1 cellular context compared by ENCODE assay signal in the genomic region with DNA sequence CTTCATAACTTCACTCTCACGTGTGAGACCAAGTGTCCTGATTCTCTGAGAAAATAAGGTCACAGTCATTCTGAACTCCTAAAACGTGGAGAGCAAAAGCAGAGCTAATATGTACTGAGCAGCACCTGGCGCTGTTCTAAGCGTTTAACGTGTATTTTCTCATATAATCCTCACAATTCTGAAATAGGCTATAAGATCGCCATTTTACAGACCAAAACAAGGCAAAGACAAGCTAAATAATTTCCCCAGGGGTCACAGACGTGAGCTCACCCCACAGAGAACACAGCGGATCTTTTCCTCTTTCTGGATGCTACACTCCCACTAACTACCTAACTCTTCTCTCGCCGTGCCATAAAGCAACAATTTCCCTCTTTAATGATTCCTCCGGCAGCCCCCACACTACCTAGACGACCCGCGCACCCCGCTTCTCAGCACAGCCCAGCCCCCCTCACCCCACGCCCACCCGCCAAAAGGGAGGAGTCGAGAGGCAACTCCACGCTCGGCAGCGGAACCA.
TF ChIP-seq lines count a peak whose summit lies in the region.

No MANE protein-coding gene starts in this region.

TF ChIP-seq in K562, 482 proteins besides CTCF, POLR2A, EP300 and RAD21 (continued from another document):
- TF ChIP-seq, protein P1, sequence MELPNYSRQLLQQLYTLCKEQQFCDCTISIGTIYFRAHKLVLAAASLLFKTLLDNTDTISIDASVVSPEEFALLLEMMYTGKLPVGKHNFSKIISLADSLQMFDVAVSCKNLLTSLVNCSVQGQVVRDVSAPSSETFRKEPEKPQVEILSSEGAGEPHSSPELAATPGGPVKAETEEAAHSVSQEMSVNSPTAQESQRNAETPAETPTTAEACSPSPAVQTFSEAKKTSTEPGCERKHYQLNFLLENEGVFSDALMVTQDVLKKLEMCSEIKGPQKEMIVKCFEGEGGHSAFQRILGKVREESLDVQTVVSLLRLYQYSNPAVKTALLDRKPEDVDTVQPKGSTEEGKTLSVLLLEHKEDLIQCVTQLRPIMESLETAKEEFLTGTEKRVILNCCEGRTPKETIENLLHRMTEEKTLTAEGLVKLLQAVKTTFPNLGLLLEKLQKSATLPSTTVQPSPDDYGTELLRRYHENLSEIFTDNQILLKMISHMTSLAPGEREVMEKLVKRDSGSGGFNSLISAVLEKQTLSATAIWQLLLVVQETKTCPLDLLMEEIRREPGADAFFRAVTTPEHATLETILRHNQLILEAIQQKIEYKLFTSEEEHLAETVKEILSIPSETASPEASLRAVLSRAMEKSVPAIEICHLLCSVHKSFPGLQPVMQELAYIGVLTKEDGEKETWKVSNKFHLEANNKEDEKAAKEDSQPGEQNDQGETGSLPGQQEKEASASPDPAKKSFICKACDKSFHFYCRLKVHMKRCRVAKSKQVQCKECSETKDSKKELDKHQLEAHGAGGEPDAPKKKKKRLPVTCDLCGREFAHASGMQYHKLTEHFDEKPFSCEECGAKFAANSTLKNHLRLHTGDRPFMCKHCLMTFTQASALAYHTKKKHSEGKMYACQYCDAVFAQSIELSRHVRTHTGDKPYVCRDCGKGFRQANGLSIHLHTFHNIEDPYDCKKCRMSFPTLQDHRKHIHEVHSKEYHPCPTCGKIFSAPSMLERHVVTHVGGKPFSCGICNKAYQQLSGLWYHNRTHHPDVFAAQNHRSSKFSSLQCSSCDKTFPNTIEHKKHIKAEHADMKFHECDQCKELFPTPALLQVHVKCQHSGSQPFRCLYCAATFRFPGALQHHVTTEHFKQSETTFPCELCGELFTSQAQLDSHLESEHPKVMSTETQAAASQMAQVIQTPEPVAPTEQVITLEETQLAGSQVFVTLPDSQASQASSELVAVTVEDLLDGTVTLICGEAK (IDR thresholded peaks at IDR 0.05), result peak; percentile 63
- TF ChIP-seq, protein P1 (CRISPR knock-in tag; IDR thresholded peaks at IDR 0.05), result no peak
- no peak for TF ChIP-seq HNRNPL (IDR thresholded peaks at IDR 0.05; ENCODE audit: low read depth, low read length)
- TF ChIP-seq, protein P2, sequence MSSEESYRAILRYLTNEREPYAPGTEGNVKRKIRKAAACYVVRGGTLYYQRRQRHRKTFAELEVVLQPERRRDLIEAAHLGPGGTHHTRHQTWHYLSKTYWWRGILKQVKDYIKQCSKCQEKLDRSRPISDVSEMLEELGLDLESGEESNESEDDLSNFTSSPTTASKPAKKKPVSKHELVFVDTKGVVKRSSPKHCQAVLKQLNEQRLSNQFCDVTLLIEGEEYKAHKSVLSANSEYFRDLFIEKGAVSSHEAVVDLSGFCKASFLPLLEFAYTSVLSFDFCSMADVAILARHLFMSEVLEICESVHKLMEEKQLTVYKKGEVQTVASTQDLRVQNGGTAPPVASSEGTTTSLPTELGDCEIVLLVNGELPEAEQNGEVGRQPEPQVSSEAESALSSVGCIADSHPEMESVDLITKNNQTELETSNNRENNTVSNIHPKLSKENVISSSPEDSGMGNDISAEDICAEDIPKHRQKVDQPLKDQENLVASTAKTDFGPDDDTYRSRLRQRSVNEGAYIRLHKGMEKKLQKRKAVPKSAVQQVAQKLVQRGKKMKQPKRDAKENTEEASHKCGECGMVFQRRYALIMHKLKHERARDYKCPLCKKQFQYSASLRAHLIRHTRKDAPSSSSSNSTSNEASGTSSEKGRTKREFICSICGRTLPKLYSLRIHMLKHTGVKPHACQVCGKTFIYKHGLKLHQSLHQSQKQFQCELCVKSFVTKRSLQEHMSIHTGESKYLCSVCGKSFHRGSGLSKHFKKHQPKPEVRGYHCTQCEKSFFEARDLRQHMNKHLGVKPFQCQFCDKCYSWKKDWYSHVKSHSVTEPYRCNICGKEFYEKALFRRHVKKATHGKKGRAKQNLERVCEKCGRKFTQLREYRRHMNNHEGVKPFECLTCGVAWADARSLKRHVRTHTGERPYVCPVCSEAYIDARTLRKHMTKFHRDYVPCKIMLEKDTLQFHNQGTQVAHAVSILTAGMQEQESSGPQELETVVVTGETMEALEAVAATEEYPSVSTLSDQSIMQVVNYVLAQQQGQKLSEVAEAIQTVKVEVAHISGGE (CRISPR knock-in tag; IDR thresholded peaks at IDR 0.05), result no peak
- TF ChIP-seq, protein P3, sequence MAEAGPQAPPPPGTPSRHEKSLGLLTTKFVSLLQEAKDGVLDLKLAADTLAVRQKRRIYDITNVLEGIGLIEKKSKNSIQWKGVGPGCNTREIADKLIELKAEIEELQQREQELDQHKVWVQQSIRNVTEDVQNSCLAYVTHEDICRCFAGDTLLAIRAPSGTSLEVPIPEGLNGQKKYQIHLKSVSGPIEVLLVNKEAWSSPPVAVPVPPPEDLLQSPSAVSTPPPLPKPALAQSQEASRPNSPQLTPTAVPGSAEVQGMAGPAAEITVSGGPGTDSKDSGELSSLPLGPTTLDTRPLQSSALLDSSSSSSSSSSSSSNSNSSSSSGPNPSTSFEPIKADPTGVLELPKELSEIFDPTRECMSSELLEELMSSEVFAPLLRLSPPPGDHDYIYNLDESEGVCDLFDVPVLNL (CRISPR knock-in tag; IDR thresholded peaks at IDR 0.05; ENCODE audit: low read depth), result 0 out of 2 replicates have a peak, but pooled peaks have one; percentile 3
- TF ChIP-seq SIN3A (IDR thresholded peaks at IDR 0.05; ENCODE audit: borderline replicate concordance in 2 of 2, control insufficient read depth in 1 of 2, low read depth in 2 of 2, low read length in 2 of 2), result peak in 1 of 2 experiments; percentile 53; a peak in 1 of 4 replicates
- TF ChIP-seq, protein P4, sequence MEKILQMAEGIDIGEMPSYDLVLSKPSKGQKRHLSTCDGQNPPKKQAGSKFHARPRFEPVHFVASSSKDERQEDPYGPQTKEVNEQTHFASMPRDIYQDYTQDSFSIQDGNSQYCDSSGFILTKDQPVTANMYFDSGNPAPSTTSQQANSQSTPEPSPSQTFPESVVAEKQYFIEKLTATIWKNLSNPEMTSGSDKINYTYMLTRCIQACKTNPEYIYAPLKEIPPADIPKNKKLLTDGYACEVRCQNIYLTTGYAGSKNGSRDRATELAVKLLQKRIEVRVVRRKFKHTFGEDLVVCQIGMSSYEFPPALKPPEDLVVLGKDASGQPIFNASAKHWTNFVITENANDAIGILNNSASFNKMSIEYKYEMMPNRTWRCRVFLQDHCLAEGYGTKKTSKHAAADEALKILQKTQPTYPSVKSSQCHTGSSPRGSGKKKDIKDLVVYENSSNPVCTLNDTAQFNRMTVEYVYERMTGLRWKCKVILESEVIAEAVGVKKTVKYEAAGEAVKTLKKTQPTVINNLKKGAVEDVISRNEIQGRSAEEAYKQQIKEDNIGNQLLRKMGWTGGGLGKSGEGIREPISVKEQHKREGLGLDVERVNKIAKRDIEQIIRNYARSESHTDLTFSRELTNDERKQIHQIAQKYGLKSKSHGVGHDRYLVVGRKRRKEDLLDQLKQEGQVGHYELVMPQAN (IDR thresholded peaks at IDR 0.05; ENCODE audit: borderline replicate concordance), result 0 out of 2 replicates have a peak, but pooled peaks have one; percentile 30
- TF ChIP-seq MXI1 (IDR thresholded peaks at IDR 0.05; ENCODE audit: low read depth, low read length), result 0 out of 2 replicates have a peak, but pooled peaks have one; percentile 8
- peak; percentile 56; the same call in 1 of the 2 replicates for TF ChIP-seq SMARCE1 (IDR thresholded peaks at IDR 0.05)
- TF ChIP-seq FOXK2 (conservative IDR thresholded peaks at IDR 0.05 in 1 of 2, IDR thresholded peaks at IDR 0.05 in 1 of 2; ENCODE audit: low read depth in 2 of 2), result 0 out of 4 replicates have a peak, but pooled peaks of 1 of the 2 experiments have one; percentile 15
- TF ChIP-seq JUND (IDR thresholded peaks at IDR 0.05; ENCODE audit: borderline replicate concordance, low read depth, low read length), result peak; percentile 33; the same call in 1 of the 2 replicates
- TF ChIP-seq JUND (tag; IDR thresholded peaks at IDR 0.05; ENCODE audit: borderline replicate concordance, low read depth, low read length), result no peak
- 0 out of 2 replicates have a peak, but pooled peaks have one; percentile 46 for TF ChIP-seq KLF1 (tag; IDR thresholded peaks at IDR 0.05)
- TF ChIP-seq CBX8 (IDR thresholded peaks at IDR 0.05; ENCODE audit: borderline replicate concordance, extremely low read depth, low read depth, low read length, poor library complexity, severe bottlenecking), result no peak
- TF ChIP-seq SUPT5H (IDR thresholded peaks at IDR 0.05), result 0 out of 2 replicates have a peak, but pooled peaks have one; percentile 72
- no peak for TF ChIP-seq ZNF324 (CRISPR knock-in tag; IDR thresholded peaks at IDR 0.05)
- TF ChIP-seq, protein P5, sequence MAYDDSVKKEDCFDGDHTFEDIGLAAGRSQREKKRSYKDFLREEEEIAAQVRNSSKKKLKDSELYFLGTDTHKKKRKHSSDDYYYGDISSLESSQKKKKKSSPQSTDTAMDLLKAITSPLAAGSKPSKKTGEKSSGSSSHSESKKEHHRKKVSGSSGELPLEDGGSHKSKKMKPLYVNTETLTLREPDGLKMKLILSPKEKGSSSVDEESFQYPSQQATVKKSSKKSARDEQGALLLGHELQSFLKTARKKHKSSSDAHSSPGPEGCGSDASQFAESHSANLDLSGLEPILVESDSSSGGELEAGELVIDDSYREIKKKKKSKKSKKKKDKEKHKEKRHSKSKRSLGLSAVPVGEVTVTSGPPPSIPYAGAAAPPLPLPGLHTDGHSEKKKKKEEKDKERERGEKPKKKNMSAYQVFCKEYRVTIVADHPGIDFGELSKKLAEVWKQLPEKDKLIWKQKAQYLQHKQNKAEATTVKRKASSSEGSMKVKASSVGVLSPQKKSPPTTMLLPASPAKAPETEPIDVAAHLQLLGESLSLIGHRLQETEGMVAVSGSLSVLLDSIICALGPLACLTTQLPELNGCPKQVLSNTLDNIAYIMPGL (CRISPR knock-in tag; IDR thresholded peaks at IDR 0.05), result peak; percentile 44; the same call in 1 of the 2 replicates
- peak; percentile 90; the same call in 1 of the 2 replicates for TF ChIP-seq ZBTB7A (IDR thresholded peaks at IDR 0.05; ENCODE audit: borderline replicate concordance, control insufficient read depth, low read depth, low read length)
- 0 out of 4 replicates have a peak, but pooled peaks of 1 of the 2 experiments have one; percentile 53 for TF ChIP-seq ARNT (IDR thresholded peaks at IDR 0.05)
- TF ChIP-seq LCOR (CRISPR knock-in tag; IDR thresholded peaks at IDR 0.05), result peak; percentile 63; the same call in 1 of the 2 replicates
